25 cellular contexts compared by ENCODE assay signal in genomic region chr11:99531468-99531867, GRCh38.
"Had no signal": no experiment of that assay in that cellular context is flagged by ENCODE, and none has a peak within 500 bp of the region (broad histone marks: within the 10 kb centered on the region; RNA-seq: fewer than 3 reads in every experiment).

No MANE protein-coding gene starts in this region.

- H3K36me3 ChIP-seq: colonic mucosa, esophagus squamous epithelium, gastrocnemius medialis, heart right ventricle, left lung, lower lobe of right lung had no signal

- H3K27me3 ChIP-seq: colonic mucosa, esophagus squamous epithelium, gastrocnemius medialis, heart right ventricle, left lung had no signal

- H3K4me3 ChIP-seq: colonic mucosa, esophagus squamous epithelium, gastrocnemius medialis, heart right ventricle, left lung, lower lobe of right lung, mucosa of descending colon had no signal

- ATAC-seq: effector memory CD8-positive, alpha-beta T cell; esophagus mucosa; gastrocnemius medialis; heart right ventricle; left lung; left ventricle myocardium superior; lower lobe of right lung; mucosa of descending colon had no signal

- H3K4me1 ChIP-seq: colonic mucosa, esophagus squamous epithelium, gastrocnemius medialis, heart right ventricle, left lung, lower lobe of right lung had no signal

- H3K27ac ChIP-seq: colonic mucosa, epithelial cell of prostate, esophagus squamous epithelium, gastrocnemius medialis, heart right ventricle, left lung, lower lobe of right lung had no signal

- DNase-seq: colonic mucosa; cortex of kidney; effector CD8-positive, alpha-beta T cell; effector memory CD8-positive, alpha-beta T cell; endodermal cell; erythroblast; esophagus squamous epithelium; foreskin fibroblast; foreskin melanocyte; gastrocnemius medialis; glutamatergic neuron; head of caudate nucleus; heart right ventricle; hippocampal formation; immature natural killer cell; islet precursor cell; kidney; kidney glomerular epithelial cell; left ventricle myocardium superior; lower lobe of right lung; mesenchymal stem cell had no signal

- H3K9me3 ChIP-seq: colonic mucosa, esophagus squamous epithelium, gastrocnemius medialis, heart right ventricle, lower lobe of right lung had no signal
